In genomic region chr15:37056168-37056893, GRCh38 we compare ENCODE assay signal across 11 cellular contexts. TPM values are rescaled to one million over a fixed set of nuclear protein-coding genes. Genes with fewer than 3 reads are reported as not detected.
DNase-seq lines count a peak whose midpoint lies in the region; ATAC-seq, FAIRE-seq and TF ChIP-seq lines count a peak whose summit lies in the region.
"Had no signal": no experiment of that assay in that cellular context is flagged by ENCODE, and none has a peak within 500 bp of the region (broad histone marks: within the 10 kb centered on the region; RNA-seq: fewer than 3 reads in every experiment).

No MANE protein-coding gene starts in this region.

- POLR2A ChIA-PET in endothelial cell of umbilical vein (lab: Charles Lee): no interaction called here

- H3K4me1 ChIP-seq in endothelial cell of umbilical vein (ENCODE audit: control insufficient read depth, extremely low read depth, insufficient read depth, low read length) (peaks cover 17% of the 10 kb centered on the region), left lung (peaks cover 3 to 21% of the 10 kb centered on the region in 2 donors), stomach (peaks cover 4 to 44% (median 29%) of the 10 kb centered on the region in 4 donors)

- no peak overlapping the region for H3K27ac Mint-ChIP-seq in stimulated activated effector memory CD8-positive, alpha-beta T cell treated with anti-CD3 and anti-CD28 coated beads, Interleukin-12 subunit alpha, Interleukin-12 subunit beta, amount 100 ng/mL, for 72 hours
- H3K27ac Mint-ChIP-seq in activated T-cell treated with anti-CD3 and anti-CD28 coated beads, Interleukin-2, amount 50 U/mL, for 24 hours: no peak overlapping the region
- H3K27ac Mint-ChIP-seq: natural killer cell treated with Interleukin-12 subunit alpha and Interleukin-12 subunit beta and Interleukin-15 and Interleukin-18, amount 100 ng/mL, for 72 hours had no signal

- H3K9me3 ChIP-seq in endothelial cell of umbilical vein (replicated peaks; ENCODE audit: control insufficient read depth, insufficient read depth, low read length) (no peaks in the 10 kb centered on the region), left lung (no peaks in the 10 kb centered on the region), stomach (no peaks in the 10 kb centered on the region)

- H4K20me1 ChIP-seq in endothelial cell of umbilical vein (replicated peaks; ENCODE audit: control insufficient read depth, extremely low read depth, insufficient read depth, low read length): no peaks in the 10 kb centered on the region

- ATAC-seq in left lung (peak; percentile 58), HG02870 (IDR thresholded peaks at IDR 0.05; ENCODE audit: unreplicated experiment) (no peak)
- ATAC-seq in stimulated activated effector memory CD8-positive, alpha-beta T cell treated with anti-CD3 and anti-CD28 coated beads, Interleukin-12 subunit alpha, Interleukin-12 subunit beta, amount 100 ng/mL, for 72 hours: no peak
- ATAC-seq: natural killer cell treated with Interleukin-12 subunit alpha and Interleukin-12 subunit beta and Interleukin-15 and Interleukin-18, amount 100 ng/mL, for 72 hours had no signal

- H3K9me3 Mint-ChIP-seq in stimulated activated effector memory CD8-positive, alpha-beta T cell treated with anti-CD3 and anti-CD28 coated beads, Interleukin-12 subunit alpha, Interleukin-12 subunit beta, amount 100 ng/mL, for 72 hours: no peaks in the 10 kb centered on the region
- no peaks in the 10 kb centered on the region for H3K9me3 Mint-ChIP-seq in activated T-cell treated with anti-CD3 and anti-CD28 coated beads, Interleukin-2, amount 50 U/mL, for 24 hours

- 54 to 69% (median 59%) methylated on average over 16 of the region's 16 CpGs for WGBS in stomach, 5 donors

- no peak for FAIRE-seq in endothelial cell of umbilical vein (lab: Jason Lieb, UNC)
- FAIRE-seq in GM12891 (lab: Jason Lieb, UNC): no peak

- DNase-seq in NCI-H345 (lab: John Stamatoyannopoulos, UW): peak; percentile 59
- DNase-seq in endothelial cell of umbilical vein (ENCODE audit: low read depth, low spot score): peak; percentile 48
- DNase-seq in left lung: peak in 1 of 2 donors; percentile 64
- no peak for DNase-seq in stomach
- no peak for DNase-seq in stimulated activated effector memory CD8-positive, alpha-beta T cell treated with anti-CD3 and anti-CD28 coated beads, Interleukin-12 subunit alpha, Interleukin-12 subunit beta, amount 100 ng/mL, for 72 hours (ENCODE audit: low spot score in 2 of 2)
- no peak for DNase-seq in activated T-cell treated with anti-CD3 and anti-CD28 coated beads, Interleukin-2, amount 50 U/mL, for 24 hours
- DNase-seq in GM12891 (ENCODE audit: insufficient read length, low spot score): no peak
- DNase-seq: KG1, NCI-H774 had no signal

- H3K4me1 Mint-ChIP-seq in stimulated activated effector memory CD8-positive, alpha-beta T cell treated with anti-CD3 and anti-CD28 coated beads, Interleukin-12 subunit alpha, Interleukin-12 subunit beta, amount 100 ng/mL, for 72 hours: no peaks in the 10 kb centered on the region
- H3K4me1 Mint-ChIP-seq in activated T-cell treated with anti-CD3 and anti-CD28 coated beads, Interleukin-2, amount 50 U/mL, for 24 hours (ENCODE audit: low read depth): no peaks in the 10 kb centered on the region

- no peak for TF ChIP-seq POLR2A in endothelial cell of umbilical vein (IDR thresholded peaks at IDR 0.05; ENCODE audit: low read depth, low read length)
- TF ChIP-seq POLR2A in stomach (IDR thresholded peaks at IDR 0.05): no peak
- TF ChIP-seq POLR2A in GM12891 (IDR thresholded peaks at IDR 0.05; ENCODE audit: low read depth, low read length): no peak

- H3K27ac ChIP-seq in endothelial cell of umbilical vein (ENCODE audit: insufficient read depth, low read depth, low read length): no peak overlapping the region
- peak overlapping the region; percentile 4 to 48 for H3K27ac ChIP-seq in left lung
- peak overlapping the region in 4 of 5 donors; percentile 15 to 77 (median 48) for H3K27ac ChIP-seq in stomach

- H3K36me3 Mint-ChIP-seq in stimulated activated effector memory CD8-positive, alpha-beta T cell treated with anti-CD3 and anti-CD28 coated beads, Interleukin-12 subunit alpha, Interleukin-12 subunit beta, amount 100 ng/mL, for 72 hours: no peaks in the 10 kb centered on the region
- no peaks in the 10 kb centered on the region for H3K36me3 Mint-ChIP-seq in activated T-cell treated with anti-CD3 and anti-CD28 coated beads, Interleukin-2, amount 50 U/mL, for 24 hours (ENCODE audit: low read depth)
- H3K36me3 Mint-ChIP-seq: natural killer cell treated with Interleukin-12 subunit alpha and Interleukin-12 subunit beta and Interleukin-15 and Interleukin-18, amount 100 ng/mL, for 72 hours had no signal

- H3K27me3 ChIP-seq in endothelial cell of umbilical vein (ENCODE audit: control insufficient read depth in 2 of 2, insufficient read depth in 2 of 2, low read length in 2 of 2) (no peaks in the 10 kb centered on the region), left lung (no peaks in the 10 kb centered on the region), stomach (no peaks in the 10 kb centered on the region)

- no peak overlapping the region for H3K9ac ChIP-seq in endothelial cell of umbilical vein (replicated peaks; ENCODE audit: extremely low read depth, insufficient read depth, low read length)

- no peaks in the 10 kb centered on the region for H3K27me3 Mint-ChIP-seq in activated T-cell treated with anti-CD3 and anti-CD28 coated beads, Interleukin-2, amount 50 U/mL, for 24 hours
- H3K27me3 Mint-ChIP-seq: natural killer cell treated with Interleukin-12 subunit alpha and Interleukin-12 subunit beta and Interleukin-15 and Interleukin-18, amount 100 ng/mL, for 72 hours had no signal

- TF ChIP-seq EP300 in stomach (IDR thresholded peaks at IDR 0.05): no peak

- dilution Hi-C loops in endothelial cell of umbilical vein (cut with MboI; ENCODE audit: extremely low pct_ligation_motif_present, low sequenced_read_pairs): no loop called here

- TF ChIP-seq CTCF in endothelial cell of umbilical vein (IDR thresholded peaks at IDR 0.05; ENCODE audit: extremely low read depth in 1 of 2, insufficient read depth in 1 of 2, low read depth in 1 of 2, low read length in 2 of 2) (no peak), left lung (IDR thresholded peaks at IDR 0.05) (no peak), stomach (IDR thresholded peaks at IDR 0.05) (no peak)

- H3K36me3 ChIP-seq in endothelial cell of umbilical vein (ENCODE audit: control insufficient read depth in 2 of 2, extremely low read depth in 1 of 2, insufficient read depth in 2 of 2, low read length in 2 of 2): no peaks in the 10 kb centered on the region
- no peaks in the 10 kb centered on the region for H3K36me3 ChIP-seq in left lung
- no peaks in the 10 kb centered on the region for H3K36me3 ChIP-seq in stomach

- CTCF ChIA-PET in endothelial cell of umbilical vein (lab: Charles Lee): no interaction called here

- H3K4me3 ChIP-seq in endothelial cell of umbilical vein (replicated peaks in 1 of 3; ENCODE audit: insufficient read depth in 1 of 3, low read depth in 1 of 3, low read length in 3 of 3) (no peak overlapping the region), left lung (no peak overlapping the region), stomach (no peak overlapping the region)

- H3K4me3 Mint-ChIP-seq in stimulated activated effector memory CD8-positive, alpha-beta T cell treated with anti-CD3 and anti-CD28 coated beads, Interleukin-12 subunit alpha, Interleukin-12 subunit beta, amount 100 ng/mL, for 72 hours: no peak overlapping the region
- no peak overlapping the region for H3K4me3 Mint-ChIP-seq in activated T-cell treated with anti-CD3 and anti-CD28 coated beads, Interleukin-2, amount 50 U/mL, for 24 hours
- H3K4me3 Mint-ChIP-seq: natural killer cell treated with Interleukin-12 subunit alpha and Interleukin-12 subunit beta and Interleukin-15 and Interleukin-18, amount 100 ng/mL, for 72 hours had no signal

- H2AFZ ChIP-seq in endothelial cell of umbilical vein (ENCODE audit: low read depth, low read length): no peak overlapping the region

- intact Hi-C loops in endothelial cell of umbilical vein (cut with micrococcal nuclease): no loop called here
- intact Hi-C loops in left lung (cut with DNase I): no loop called here
- intact Hi-C loops in stomach (cut with DNase I; ENCODE audit: low total_unique reads): no loop called here

- H3K4me2 ChIP-seq in endothelial cell of umbilical vein (ENCODE audit: insufficient read depth, low read length): no peak overlapping the region

- no peaks in the 10 kb centered on the region for H3K79me2 ChIP-seq in endothelial cell of umbilical vein (ENCODE audit: control insufficient read depth, insufficient read depth, low read length)

- no TSS peak for BruUV-seq in endothelial cell of umbilical vein (replicated peaks; lab: Mats Ljungman, UMichigan)

- no peaks in the 10 kb centered on the region for H3K9me1 ChIP-seq in endothelial cell of umbilical vein (replicated peaks; ENCODE audit: control insufficient read depth, extremely low read depth, insufficient read depth, low read length)

TF ChIP-seq in endothelial cell of umbilical vein, 7 proteins besides CTCF, POLR2A, EP300 and RAD21 (continues in another document):
- TF ChIP-seq MAX (IDR thresholded peaks at IDR 0.05; ENCODE audit: insufficient read depth, insufficient read length): no peak
- TF ChIP-seq MYC (IDR thresholded peaks at IDR 0.05; ENCODE audit: low read depth, low read length): no peak

TF ChIP-seq in GM12891, 5 proteins besides CTCF, POLR2A, EP300 and RAD21:
- TF ChIP-seq POU2F2 (IDR thresholded peaks at IDR 0.05; ENCODE audit: low read depth, low read length): no peak
- TF ChIP-seq TAF1 (IDR thresholded peaks at IDR 0.05; ENCODE audit: low read depth, low read length): no peak
- no peak for TF ChIP-seq POLR2AphosphoS5 (IDR thresholded peaks at IDR 0.05; ENCODE audit: low read depth, low read length)
- no peak for TF ChIP-seq PAX5 (IDR thresholded peaks at IDR 0.05; ENCODE audit: insufficient read depth, low read length, severe bottlenecking)
- no peak for TF ChIP-seq SPI1 (IDR thresholded peaks at IDR 0.05; ENCODE audit: low read depth, low read length)
TF ChIP-seq in GM12891: peak in this region for 0.

RNA-seq across cellular contexts. Expression of gene MEIS2, which starts 44.0 kb away (rescaled TPM):
- total RNA-seq in endothelial cell of umbilical vein: 22.5 and 27.1 TPM in 2 replicates
- polyA plus RNA-seq in endothelial cell of umbilical vein: 26.2 and 28.4 TPM in 2 replicates
- 25.7 and 32.1 TPM in 2 replicates for polyA plus RNA-seq in endothelial cell of umbilical vein (2011; cell fraction: cytosol; rRNA removed)
- polyA plus RNA-seq in endothelial cell of umbilical vein (2011; cell fraction: nucleus; rRNA removed): 56.8 and 67.4 TPM in 2 replicates
- 21.0 and 23.7 TPM in 2 replicates for polyA plus RNA-seq in endothelial cell of umbilical vein (2012)
- 42.7 and 61.4 TPM in 2 replicates for polyA minus RNA-seq in endothelial cell of umbilical vein
- 6.8 TPM for polyA minus RNA-seq in endothelial cell of umbilical vein (2011; cell fraction: cytosol; rRNA and poly(A)+ RNA removed)
- 122 and 143 TPM in 2 replicates for polyA minus RNA-seq in endothelial cell of umbilical vein (2011; cell fraction: nucleus; rRNA and poly(A)+ RNA removed)
- total RNA-seq in left lung: 10 to 100 TPM; 14.1 to 18.7 TPM
- total RNA-seq in stomach: 10 to 100 TPM in 4 of 5 donors, 1 to 10 TPM in 1; 9.6 to 77.7 (median 46.1) TPM
- 10 to 100 TPM in 1 of 3 donors, 1 to 10 TPM in 2; 3.9 to 12.4 (median 9.2) TPM for polyA plus RNA-seq in stomach
- polyA plus RNA-seq in GM12891 (2012; ENCODE audit: low read depth, missing spikeins): 1.7 TPM

Comparison
In these comparisons a context has a peak if more than half of its experiments do, and no peak if none do; other contexts are left out.
1. DNase-seq: peak in NCI-H345 (single experiment) and endothelial cell of umbilical vein (single experiment); none in stomach (single experiment), stimulated activated effector memory CD8-positive, alpha-beta T cell treated with anti-CD3 and anti-CD28 coated beads, Interleukin-12 subunit alpha, Interleukin-12 subunit beta, amount 100 ng/mL, for 72 hours (0 of 2), activated T-cell treated with anti-CD3 and anti-CD28 coated beads, Interleukin-2, amount 50 U/mL, for 24 hours (single experiment) and GM12891 (single experiment).